26 cellular contexts compared by ENCODE assay signal in genomic region chr12:31225656-31226535, GRCh38.
"Had no signal": no experiment of that assay in that cellular context is flagged by ENCODE, and none has a peak within 500 bp of the region (broad histone marks: within the 10 kb centered on the region; RNA-seq: fewer than 3 reads in every experiment).

No MANE protein-coding gene starts in this region.

- H3K27ac ChIP-seq: breast epithelium, foreskin keratinocyte, heart right ventricle, left lung, lower lobe of right lung, stomach, suprapubic skin, tibial artery had no signal

- DNase-seq: activated CD4-positive, alpha-beta T cell treated with anti-CD3 and anti-CD28 coated beads, Interleukin-2, amount 10 ng/mL, durations not matched to agents 24 days and 14 days; activated CD8-positive, alpha-beta memory T cell treated with anti-CD3 and anti-CD28 coated beads, Interleukin-2, amount 50 U/mL, for 4 hours; activated gamma-delta T cell treated with Interleukin-2 at 50 U/mL for 16 hours; activated T-cell treated with anti-CD3 and anti-CD28 coated beads, Interleukin-2, amount 50 U/mL, for 1 hour; dermis blood vessel endothelial cell; effector CD4-positive, alpha-beta T cell; foreskin keratinocyte; heart right ventricle; occipital lobe; stimulated activated CD4-positive, alpha-beta T cell treated with anti-CD3 and anti-CD28 coated beads, Interleukin-15, amount 100 ng/mL, for 24 hours; stimulated activated CD4-positive, alpha-beta T cell treated with anti-CD3 and anti-CD28 coated beads, Interleukin-2, amount 100 ng/mL, for 24 hours; stimulated activated naive B cell treated with anti-CD40 and anti-IgM and Interleukin-4, amounts not matched to agents 10 μg/mL and 1 μg/mL and 100 μg/mL, for 72 hours; stomach; T-helper 1 cell; tibial artery had no signal

- H3K4me3 Mint-ChIP-seq: activated CD4-positive, alpha-beta memory T cell treated with anti-CD3 and anti-CD28 coated beads for 36 hours; activated CD4-positive, alpha-beta T cell treated with anti-CD3 and anti-CD28 coated beads, Interleukin-2, amount 10 ng/mL, durations not matched to agents 24 days and 14 days; central memory CD8-positive, alpha-beta T cell; nephron; stimulated activated naive B cell treated with anti-CD40 and anti-IgM and Interleukin-4, amounts not matched to agents 10 μg/mL and 1 μg/mL and 100 μg/mL, for 72 hours; T-helper 2 cell treated with Interferon-gamma antibody and Interleukin-4, amounts not matched to agents 5 μg/mL and 100 μg/mL, for 36 hours had no signal

- ATAC-seq: activated CD4-positive, CD25-positive, alpha-beta regulatory T cell treated with anti-CD3 and anti-CD28 coated beads, Interleukin-2, amount 50 U/mL, for 24 hours; activated naive CD4-positive, alpha-beta T cell treated with anti-CD3 and anti-CD28 coated beads, Interleukin-2, amount 50 U/mL, for 72 hours; foreskin keratinocyte; left lung; mucosa of descending colon; stimulated activated naive B cell treated with anti-CD40 and anti-IgM and Interleukin-4, amounts not matched to agents 10 μg/mL and 1 μg/mL and 100 μg/mL, for 72 hours had no signal

- H3K9me3 Mint-ChIP-seq: activated CD4-positive, alpha-beta memory T cell treated with anti-CD3 and anti-CD28 coated beads for 36 hours; activated CD4-positive, alpha-beta T cell treated with anti-CD3 and anti-CD28 coated beads, Interleukin-2, amount 10 ng/mL, durations not matched to agents 24 days and 14 days; activated naive CD4-positive, alpha-beta T cell treated with anti-CD3 and anti-CD28 coated beads, Interleukin-2, amount 50 U/mL, for 72 hours; central memory CD8-positive, alpha-beta T cell; stimulated activated naive B cell treated with anti-CD40 and anti-IgM and Interleukin-4, amounts not matched to agents 10 μg/mL and 1 μg/mL and 100 μg/mL, for 72 hours; T-helper 2 cell treated with Interferon-gamma antibody and Interleukin-4, amounts not matched to agents 5 μg/mL and 100 μg/mL, for 36 hours had no signal

- H3K36me3 Mint-ChIP-seq: activated CD4-positive, alpha-beta memory T cell treated with anti-CD3 and anti-CD28 coated beads for 36 hours; activated naive CD4-positive, alpha-beta T cell treated with anti-CD3 and anti-CD28 coated beads, Interleukin-2, amount 50 U/mL, for 72 hours; stimulated activated naive B cell treated with anti-CD40 and anti-IgM and Interleukin-4, amounts not matched to agents 10 μg/mL and 1 μg/mL and 100 μg/mL, for 72 hours had no signal

- H3K4me3 ChIP-seq: breast epithelium, heart right ventricle, left lung, lower lobe of right lung, mucosa of descending colon, stomach, suprapubic skin, tibial artery had no signal

- H3K4me1 ChIP-seq: breast epithelium, foreskin keratinocyte, left lung, lower lobe of right lung, suprapubic skin had no signal

- H3K27ac Mint-ChIP-seq: activated CD4-positive, alpha-beta memory T cell treated with anti-CD3 and anti-CD28 coated beads for 36 hours; activated CD4-positive, alpha-beta T cell treated with anti-CD3 and anti-CD28 coated beads, Interleukin-2, amount 10 ng/mL, durations not matched to agents 24 days and 14 days; activated naive CD4-positive, alpha-beta T cell treated with anti-CD3 and anti-CD28 coated beads, Interleukin-2, amount 50 U/mL, for 72 hours; nephron; stimulated activated naive B cell treated with anti-CD40 and anti-IgM and Interleukin-4, amounts not matched to agents 10 μg/mL and 1 μg/mL and 100 μg/mL, for 72 hours; T-helper 2 cell treated with Interferon-gamma antibody and Interleukin-4, amounts not matched to agents 5 μg/mL and 100 μg/mL, for 36 hours had no signal

- H3K9me3 ChIP-seq: breast epithelium, heart right ventricle, left lung, lower lobe of right lung, mucosa of descending colon, stomach, suprapubic skin, tibial artery had no signal

- H3K27me3 ChIP-seq: breast epithelium, heart right ventricle, left lung, stomach, suprapubic skin, tibial artery had no signal

- H3K36me3 ChIP-seq: breast epithelium, heart right ventricle, left lung, lower lobe of right lung, stomach, suprapubic skin, tibial artery had no signal

- H3K4me1 Mint-ChIP-seq: activated CD4-positive, alpha-beta T cell treated with anti-CD3 and anti-CD28 coated beads, Interleukin-2, amount 10 ng/mL, durations not matched to agents 24 days and 14 days; central memory CD8-positive, alpha-beta T cell; stimulated activated naive B cell treated with anti-CD40 and anti-IgM and Interleukin-4, amounts not matched to agents 10 μg/mL and 1 μg/mL and 100 μg/mL, for 72 hours had no signal

- H3K27me3 Mint-ChIP-seq: activated CD4-positive, alpha-beta memory T cell treated with anti-CD3 and anti-CD28 coated beads for 36 hours; activated CD4-positive, alpha-beta T cell treated with anti-CD3 and anti-CD28 coated beads, Interleukin-2, amount 10 ng/mL, durations not matched to agents 24 days and 14 days had no signal
